ENCODE assay signal across 8 cellular contexts in genomic region chr16:50024684-50025543, GRCh38.
DNase-seq lines count a peak whose midpoint lies in the region; ATAC-seq lines count a peak whose summit lies in the region.

CNEP1R1 (plus strand) TSS chr16:50025225; CDS start chr16:50025316, 91 bp downstream.

- no peaks in the 10 kb centered on the region for H3K9me3 Mint-ChIP-seq in central memory CD8-positive, alpha-beta T cell

- ATAC-seq in GM19025 (IDR thresholded peaks at IDR 0.05; ENCODE audit: low read depth, unreplicated experiment) (peak; percentile 99), HG03342 (IDR thresholded peaks at IDR 0.05; ENCODE audit: unreplicated experiment) (peak; percentile 99)
- ATAC-seq in central memory CD8-positive, alpha-beta T cell (replicated peaks; ENCODE audit: extremely low read depth, poor library complexity, severe bottlenecking) = peak; percentile 99

- peak within 1 kb of the TSS; percentile 94 for H3K4me3 Mint-ChIP-seq in central memory CD8-positive, alpha-beta T cell

- no peaks in the 10 kb centered on the region for H3K27me3 Mint-ChIP-seq in central memory CD8-positive, alpha-beta T cell

- peak within 1 kb of the TSS; percentile 80 for H3K27ac Mint-ChIP-seq in central memory CD8-positive, alpha-beta T cell (ENCODE audit: low read depth)

- H3K36me3 Mint-ChIP-seq in central memory CD8-positive, alpha-beta T cell (ENCODE audit: insufficient read depth) = peaks cover 17% of the 10 kb centered on the region

- peak; percentile 87 to 91 for DNase-seq in AML-193 (lab: John Stamatoyannopoulos, UW)
- DNase-seq in NCI-H345 treated with DMSO at 0.1 percent for 48 hours (lab: John Stamatoyannopoulos, UW; ENCODE audit: unreplicated experiment) = peak; percentile 83
- peak; percentile 80 to 85 (median 84) for DNase-seq in activated CD4-positive, CD25-positive, alpha-beta regulatory T cell (lab: John Stamatoyannopoulos, UW)
- peak; percentile 95 to 96 for DNase-seq in central memory CD8-positive, alpha-beta T cell (ENCODE audit: low spot score in 2 of 2)
- peak; percentile 96 for DNase-seq in iris pigment epithelial cell (ENCODE audit: low read depth)
- peak; percentile 88 for DNase-seq in stimulated activated CD4-positive, alpha-beta T cell treated with anti-CD3 and anti-CD28 coated beads, Interleukin-12 subunit alpha, Interleukin-12 subunit beta, amount 100 ng/mL, for 4 hours

- H3K4me1 Mint-ChIP-seq in central memory CD8-positive, alpha-beta T cell = peaks cover 18% of the 10 kb centered on the region

Comparison
In these comparisons a context has a peak if more than half of its experiments do, and no peak if none do; other contexts are left out.
1. Peak in every context shown above with its lines: DNase-seq and ATAC-seq.